Comparison of ENCODE assay signal across 22 cellular contexts in the genomic region with DNA sequence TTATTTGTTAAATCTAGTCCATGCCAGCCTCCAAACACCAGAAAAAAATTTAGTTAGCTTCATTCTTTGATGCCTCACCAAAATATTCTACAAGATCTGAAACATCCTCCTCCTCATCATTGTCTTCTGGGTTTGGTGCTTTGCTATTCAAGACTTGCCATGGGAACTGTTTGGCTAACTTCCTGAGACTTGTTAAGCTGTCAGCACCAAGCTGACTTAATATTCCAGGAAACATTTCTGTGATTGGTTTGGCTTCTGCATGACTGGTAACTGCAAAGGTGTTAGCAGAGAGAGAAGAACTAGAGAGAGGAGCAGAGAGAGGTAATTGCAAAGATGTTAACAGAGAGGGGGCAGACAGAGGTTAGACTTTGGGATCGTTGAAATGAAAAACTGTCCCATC.
A peak's percentile ranks its signal among the peaks of the same experiment; 100 is the strongest.
DNase-seq lines count a peak whose midpoint lies in the region; ATAC-seq and TF ChIP-seq lines count a peak whose summit lies in the region.
"Had no signal": no experiment of that assay in that cellular context is flagged by ENCODE, and none has a peak within 500 bp of the region (broad histone marks: within the 10 kb centered on the region; RNA-seq: fewer than 3 reads in every experiment).

No MANE protein-coding gene starts in this region.

- in situ Hi-C loops in GM23248 (cut with MboI), result no loop called here

- H3K27me3 Mint-ChIP-seq in mesothelial cell of epicardium (ENCODE audit: low read depth), result no peaks in the 10 kb centered on the region

- TF ChIP-seq CTCF in heart left ventricle (IDR thresholded peaks at IDR 0.05) (no peak), mesothelial cell of epicardium (IDR thresholded peaks at IDR 0.05; ENCODE audit: unreplicated experiment) (no peak)

- H3K27ac Mint-ChIP-seq in mesothelial cell of epicardium, result no peak overlapping the region
- H3K27ac Mint-ChIP-seq: activated CD4-positive, alpha-beta memory T cell treated with anti-CD3 and anti-CD28 coated beads, Interleukin-2, amount 10 ng/mL, durations not matched to agents 7 days and 5 days; activated naive CD4-positive, alpha-beta T cell treated with anti-CD3 and anti-CD28 coated beads, Interleukin-2, amount 10 ng/mL, durations not matched to agents 7 days and 5 days; activated T-cell treated with anti-CD3 and anti-CD28 coated beads, Interleukin-2, amount 50 U/mL, for 24 hours; immature natural killer cell; nephron; T-helper 1 cell treated with Interleukin-12 subunit alpha and Interleukin-12 subunit beta and Interleukin-4 antibody, amounts not matched to agents 30 μg/mL and 1 μg/mL, for 36 hours had no signal

- H3K36me3 ChIP-seq in GM23248 (ENCODE audit: low read depth) (no peaks in the 10 kb centered on the region), heart left ventricle (no peaks in the 10 kb centered on the region)
- H3K36me3 ChIP-seq: vagina, WERI-Rb-1 had no signal

- H4K20me1 ChIP-seq in GM23248 (ENCODE audit: insufficient read depth), result no peaks in the 10 kb centered on the region

- H2AFZ ChIP-seq in GM23248, result no peak overlapping the region

- 0 to 6% methylated on average over 1 of the region's 1 CpG for WGBS in GM23248 (ENCODE audit: low coverage in 1 of 2, low lambda C conversion rate in 2 of 2, missing lambda C conversion rate in 2 of 2), 2 experiments
- WGBS in heart left ventricle, 4 donors, result 33 to 69% (median 49%) methylated on average over 1 of the region's 1 CpG

- no peaks in the 10 kb centered on the region for H3K36me3 Mint-ChIP-seq in mesothelial cell of epicardium
- H3K36me3 Mint-ChIP-seq: activated naive CD4-positive, alpha-beta T cell treated with anti-CD3 and anti-CD28 coated beads, Interleukin-2, amount 10 ng/mL, durations not matched to agents 7 days and 5 days; immature natural killer cell had no signal

- H3K4me3 Mint-ChIP-seq in mesothelial cell of epicardium, result no peak overlapping the region
- H3K4me3 Mint-ChIP-seq: activated CD4-positive, alpha-beta memory T cell treated with anti-CD3 and anti-CD28 coated beads, Interleukin-2, amount 10 ng/mL, durations not matched to agents 7 days and 5 days; activated naive CD4-positive, alpha-beta T cell treated with anti-CD3 and anti-CD28 coated beads, Interleukin-2, amount 10 ng/mL, durations not matched to agents 7 days and 5 days; activated T-cell treated with anti-CD3 and anti-CD28 coated beads, Interleukin-2, amount 50 U/mL, for 24 hours; immature natural killer cell; nephron; T-helper 1 cell treated with Interleukin-12 subunit alpha and Interleukin-12 subunit beta and Interleukin-4 antibody, amounts not matched to agents 30 μg/mL and 1 μg/mL, for 36 hours had no signal

- ATAC-seq in heart left ventricle (peak; percentile 45 to 77 (median 72)), GM19467 (IDR thresholded peaks at IDR 0.05; ENCODE audit: unreplicated experiment) (no peak)

- H3K4me2 ChIP-seq in GM23248 (ENCODE audit: unreplicated experiment), result peak overlapping the region; percentile 5

- no peaks in the 10 kb centered on the region for H3K79me2 ChIP-seq in GM23248 (ENCODE audit: insufficient read depth)

- no peaks in the 10 kb centered on the region for H3K27me3 ChIP-seq in GM23248 (replicated peaks; ENCODE audit: insufficient read depth)
- no peaks in the 10 kb centered on the region for H3K27me3 ChIP-seq in heart left ventricle
- H3K27me3 ChIP-seq: vagina had no signal

- TF ChIP-seq POLR2A in heart left ventricle (IDR thresholded peaks at IDR 0.05), result no peak

- intact Hi-C loops in heart left ventricle (cut with DNase I), result no loop called here

- peaks cover 6% of the 10 kb centered on the region for H3K4me1 Mint-ChIP-seq in mesothelial cell of epicardium
- H3K4me1 Mint-ChIP-seq: activated CD4-positive, alpha-beta memory T cell treated with anti-CD3 and anti-CD28 coated beads, Interleukin-2, amount 10 ng/mL, durations not matched to agents 7 days and 5 days; activated naive CD4-positive, alpha-beta T cell treated with anti-CD3 and anti-CD28 coated beads, Interleukin-2, amount 10 ng/mL, durations not matched to agents 7 days and 5 days; immature natural killer cell had no signal

- H3K27ac ChIP-seq in GM23248 (no peak overlapping the region), heart left ventricle (peak overlapping the region in 6 of 12 donors; percentile 3 to 39 (median 12))
- H3K27ac ChIP-seq: vagina, WERI-Rb-1 had no signal

- no peaks in the 10 kb centered on the region for H3K9me3 Mint-ChIP-seq in mesothelial cell of epicardium
- H3K9me3 Mint-ChIP-seq: activated CD4-positive, alpha-beta memory T cell treated with anti-CD3 and anti-CD28 coated beads, Interleukin-2, amount 10 ng/mL, durations not matched to agents 7 days and 5 days; activated naive CD4-positive, alpha-beta T cell treated with anti-CD3 and anti-CD28 coated beads, Interleukin-2, amount 10 ng/mL, durations not matched to agents 7 days and 5 days; activated T-cell treated with anti-CD3 and anti-CD28 coated beads, Interleukin-2, amount 50 U/mL, for 24 hours; immature natural killer cell; nephron; T-helper 1 cell treated with Interleukin-12 subunit alpha and Interleukin-12 subunit beta and Interleukin-4 antibody, amounts not matched to agents 30 μg/mL and 1 μg/mL, for 36 hours had no signal

- no peak overlapping the region for H3K9ac ChIP-seq in GM23248

- DNase-seq in GM23248 (peak; percentile 80), astrocyte of the hippocampus (ENCODE audit: low read depth, low spot score) (peak; percentile 56), heart left ventricle (no peak), renal cortical epithelial cell (ENCODE audit: low read depth) (peak; percentile 54), mesothelial cell of epicardium (ENCODE audit: low spot score in 2 of 2, unreplicated experiment in 2 of 2) (no peak), RPMI8226 (no peak)
- DNase-seq: activated CD4-positive, alpha-beta memory T cell treated with anti-CD3 and anti-CD28 coated beads, Interleukin-2, amount 10 ng/mL, durations not matched to agents 7 days and 5 days; activated naive CD4-positive, alpha-beta T cell treated with anti-CD3 and anti-CD28 coated beads, Interleukin-2, amount 10 ng/mL, durations not matched to agents 7 days and 5 days; activated T-cell treated with anti-CD3 and anti-CD28 coated beads, Interleukin-2, amount 50 U/mL, for 24 hours; COR-L47; cortex of kidney; immature natural killer cell; KG1; NCI-H1092 treated with DMSO at 0.1 percent for 48 hours; NCI-H524 treated with DMSO at 0.1 percent for 48 hours; retina; SHP77 treated with DMSO at 0.1 percent for 48 hours; WERI-Rb-1 had no signal

- H3K9me2 ChIP-seq in GM23248 (ENCODE audit: insufficient read depth), result no peaks in the 10 kb centered on the region

- H3K4me3 ChIP-seq in GM23248, result no peak overlapping the region
- no peak overlapping the region for H3K4me3 ChIP-seq in heart left ventricle
- H3K4me3 ChIP-seq: vagina had no signal

- H3K9me3 ChIP-seq in GM23248 (ENCODE audit: low read depth) (no peaks in the 10 kb centered on the region), heart left ventricle (no peaks in the 10 kb centered on the region)
- H3K9me3 ChIP-seq: vagina had no signal

- peaks cover 3% of the 10 kb centered on the region; the same call in 1 of the 2 replicates for H3F3A ChIP-seq in GM23248 (ENCODE audit: insufficient read depth)

- H3K4me1 ChIP-seq in GM23248 (ENCODE audit: insufficient read depth), result peaks cover 18% of the 10 kb centered on the region; the same call in 1 of the 2 replicates
- H3K4me1 ChIP-seq in heart left ventricle, result peaks cover 0 to 50% (median 4%) of the 10 kb centered on the region in 12 donors

Comparison
In these comparisons a context has a peak if more than half of its experiments do, and no peak if none do; other contexts are left out.
1. DNase-seq: peak in GM23248 (single experiment), astrocyte of the hippocampus (single experiment) and renal cortical epithelial cell (single experiment); none in heart left ventricle (0 of 5), mesothelial cell of epicardium (0 of 2) and RPMI8226 (single experiment).